9 cellular contexts compared by ENCODE assay signal in the genomic region with DNA sequence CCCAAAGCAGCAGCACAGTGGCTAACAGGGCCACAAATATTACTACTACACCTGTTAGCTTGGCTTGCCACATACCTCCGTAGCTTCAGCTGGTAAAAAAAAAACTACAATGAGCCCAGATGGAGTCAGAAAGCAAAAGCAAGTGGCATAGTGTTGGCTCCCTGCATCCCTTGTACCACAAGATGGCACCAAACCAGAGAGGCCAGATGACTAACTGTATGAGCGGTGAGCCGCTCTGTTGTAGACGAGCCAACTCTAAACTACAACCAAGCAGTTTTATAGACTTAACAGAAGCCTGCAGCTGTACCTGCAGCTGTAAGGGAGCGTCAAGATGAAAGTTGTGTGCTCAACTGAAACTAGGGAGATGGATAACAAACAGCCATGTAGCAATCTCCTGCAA.
DNase-seq lines count a peak whose midpoint lies in the region; ATAC-seq and TF ChIP-seq lines count a peak whose summit lies in the region.
"Had no signal": no experiment of that assay in that cellular context is flagged by ENCODE, and none has a peak within 500 bp of the region (broad histone marks: within the 10 kb centered on the region; RNA-seq: fewer than 3 reads in every experiment).

No MANE protein-coding gene starts in this region.

- peak; percentile 68 for TF ChIP-seq CTCF in kidney epithelial cell (IDR thresholded peaks at IDR 0.05; ENCODE audit: insufficient read depth, low read length, poor library complexity, severe bottlenecking)
- no peak for TF ChIP-seq CTCF in sigmoid colon (IDR thresholded peaks at IDR 0.05)

- no peak for TF ChIP-seq POLR2A in sigmoid colon (IDR thresholded peaks at IDR 0.05)

- DNase-seq in Caki2 (ENCODE audit: low read depth): peak; percentile 32
- peak; percentile 58 for DNase-seq in H4 (ENCODE audit: low spot score)
- no peak for DNase-seq in kidney epithelial cell (ENCODE audit: low read depth)
- no peak for DNase-seq in NCI-H146 treated with DMSO at 0.1 percent for 48 hours (lab: John Stamatoyannopoulos, UW; ENCODE audit: unreplicated experiment)
- DNase-seq in activated CD4-positive, alpha-beta T cell treated with anti-CD3 and anti-CD28 coated beads for 1 hour: no peak
- no peak for DNase-seq in sigmoid colon
- DNase-seq in mesenteric fat pad (ENCODE audit: low spot score): no peak
- DNase-seq: esophagus squamous epithelium had no signal

- no peaks in the 10 kb centered on the region for H3K36me3 ChIP-seq in kidney epithelial cell (ENCODE audit: control insufficient read depth, insufficient read depth, low read length)
- no peaks in the 10 kb centered on the region for H3K36me3 ChIP-seq in sigmoid colon
- H3K36me3 ChIP-seq: esophagus squamous epithelium had no signal

- intact Hi-C loops in sigmoid colon (cut with DNase I): no loop called here

- 22 to 49% methylated on average over 5 of the region's 5 CpGs for WGBS in sigmoid colon, 2 donors

- no peaks in the 10 kb centered on the region for H3K9me3 ChIP-seq in sigmoid colon
- H3K9me3 ChIP-seq: esophagus squamous epithelium had no signal

- H3K4me1 ChIP-seq in sigmoid colon: no peaks in the 10 kb centered on the region
- H3K4me1 ChIP-seq: esophagus squamous epithelium had no signal

- ATAC-seq in SK-N-SH treated with all-trans-retinoic acid at 6 μM for 48 hours: peak; percentile 93

- H3K27me3 ChIP-seq in kidney epithelial cell (ENCODE audit: control insufficient read depth, insufficient read depth, low read length): no peaks in the 10 kb centered on the region
- H3K27me3 ChIP-seq in sigmoid colon: no peaks in the 10 kb centered on the region

- no peak for TF ChIP-seq EP300 in sigmoid colon (IDR thresholded peaks at IDR 0.05)

- no peak overlapping the region for H3K27ac ChIP-seq in sigmoid colon
- H3K27ac ChIP-seq: esophagus squamous epithelium had no signal

- no peak overlapping the region for H3K4me3 ChIP-seq in kidney epithelial cell (ENCODE audit: low read depth, low read length)
- no peak overlapping the region for H3K4me3 ChIP-seq in sigmoid colon
- H3K4me3 ChIP-seq: esophagus squamous epithelium had no signal

- in situ Hi-C loops in Caki2 (cut with HindIII; ENCODE audit: low pct_unique_long_range_greater_than_20kb, low sequenced_read_pairs): no loop called here

TF ChIP-seq in SK-N-SH treated with all-trans-retinoic acid at 6 μM for 48 hours, 23 proteins besides CTCF, POLR2A, EP300 and RAD21:
- TF ChIP-seq OSR1 (CRISPR knock-in tag; IDR thresholded peaks at IDR 0.05): no peak
- no peak for TF ChIP-seq BACH2 (CRISPR knock-in tag; IDR thresholded peaks at IDR 0.05; ENCODE audit: borderline replicate concordance)
- no peak for TF ChIP-seq ZC3H10 (CRISPR knock-in tag; IDR thresholded peaks at IDR 0.05)
- TF ChIP-seq, protein P1, sequence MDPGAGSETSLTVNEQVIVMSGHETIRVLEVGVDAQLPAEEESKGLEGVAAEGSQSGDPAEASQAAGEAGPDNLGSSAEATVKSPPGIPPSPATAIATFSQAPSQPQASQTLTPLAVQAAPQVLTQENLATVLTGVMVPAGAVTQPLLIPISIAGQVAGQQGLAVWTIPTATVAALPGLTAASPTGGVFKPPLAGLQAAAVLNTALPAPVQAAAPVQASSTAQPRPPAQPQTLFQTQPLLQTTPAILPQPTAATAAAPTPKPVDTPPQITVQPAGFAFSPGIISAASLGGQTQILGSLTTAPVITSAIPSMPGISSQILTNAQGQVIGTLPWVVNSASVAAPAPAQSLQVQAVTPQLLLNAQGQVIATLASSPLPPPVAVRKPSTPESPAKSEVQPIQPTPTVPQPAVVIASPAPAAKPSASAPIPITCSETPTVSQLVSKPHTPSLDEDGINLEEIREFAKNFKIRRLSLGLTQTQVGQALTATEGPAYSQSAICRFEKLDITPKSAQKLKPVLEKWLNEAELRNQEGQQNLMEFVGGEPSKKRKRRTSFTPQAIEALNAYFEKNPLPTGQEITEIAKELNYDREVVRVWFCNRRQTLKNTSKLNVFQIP (CRISPR knock-in tag; IDR thresholded peaks at IDR 0.05; ENCODE audit: borderline replicate concordance, low read depth): no peak

Comparison
In these comparisons a context has a peak if more than half of its experiments do, and no peak if none do; other contexts are left out.
1. DNase-seq: peak in Caki2 (single experiment) and H4 (single experiment); none in kidney epithelial cell (single experiment), NCI-H146 treated with DMSO at 0.1 percent for 48 hours (single experiment), activated CD4-positive, alpha-beta T cell treated with anti-CD3 and anti-CD28 coated beads for 1 hour (single experiment), sigmoid colon (single experiment) and mesenteric fat pad (single experiment).